In the genomic region with DNA sequence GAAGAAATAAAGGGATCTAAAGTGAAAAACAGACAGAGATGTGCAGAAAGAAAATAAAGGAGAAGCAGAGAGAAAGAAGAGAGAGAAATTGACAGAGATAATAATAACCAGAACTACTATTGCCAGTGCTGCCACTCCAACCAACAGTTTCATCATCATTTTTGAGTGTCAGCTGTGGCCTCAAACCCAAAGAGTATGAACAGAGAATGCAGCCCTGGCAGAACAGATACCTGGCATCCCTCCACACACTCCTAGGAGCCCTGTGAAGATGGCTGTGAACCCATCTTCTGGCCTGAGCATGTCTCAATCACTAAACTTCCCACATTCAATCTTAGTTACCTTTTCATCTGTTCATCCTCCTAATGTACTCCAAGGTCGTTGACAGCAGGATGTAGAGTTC, we compare ENCODE assay signal across 14 cellular contexts.
DNase-seq lines count a peak whose midpoint lies in the region; ATAC-seq and TF ChIP-seq lines count a peak whose summit lies in the region.
"Had no signal": no experiment of that assay in that cellular context is flagged by ENCODE, and none has a peak within 500 bp of the region (broad histone marks: within the 10 kb centered on the region; RNA-seq: fewer than 3 reads in every experiment).

No MANE protein-coding gene starts in this region.

- no peak for TF ChIP-seq CTCF in right atrium auricular region (IDR thresholded peaks at IDR 0.05)
- TF ChIP-seq CTCF in Calu3 (IDR thresholded peaks at IDR 0.05; ENCODE audit: unreplicated experiment), result no peak

- CTCF ChIA-PET in Calu3 (lab: Charles Lee), result no interaction called here

- peak; percentile 21 for DNase-seq in Right ventricle myocardium superior
- no peak for DNase-seq in right atrium auricular region (ENCODE audit: low spot score)
- peak; percentile 24 for DNase-seq in cerebellar cortex (ENCODE audit: low spot score)
- no peak for DNase-seq in left ventricle myocardium superior
- DNase-seq in OCI-M1 (lab: John Stamatoyannopoulos, UW), result no peak
- no peak for DNase-seq in Calu3
- DNase-seq: CD4-positive, alpha-beta memory T cell; DMS153; DMS79; EL; GF-D8; GOT3; HFFc6 had no signal

- no peaks in the 10 kb centered on the region for H3K27me3 ChIP-seq in right atrium auricular region

- intact Hi-C loops in Right ventricle myocardium superior (cut with DNase I) (no loop called here), left ventricle myocardium superior (cut with micrococcal nuclease) (no loop called here), Calu3 (cut with micrococcal nuclease; ENCODE audit: unreplicated experiment) (no loop called here)

- H3K36me3 ChIP-seq in right atrium auricular region, result no peaks in the 10 kb centered on the region
- H3K36me3 ChIP-seq: HAP-1 had no signal

- no peak overlapping the region for H3K4me3 Mint-ChIP-seq in Calu3 (ENCODE audit: low read depth, unreplicated experiment)
- H3K4me3 Mint-ChIP-seq: CD4-positive, alpha-beta memory T cell; HFFc6 had no signal

- peaks cover 8% of the 10 kb centered on the region for H3K27me3 Mint-ChIP-seq in Calu3 (ENCODE audit: unreplicated experiment)
- H3K27me3 Mint-ChIP-seq: CD4-positive, alpha-beta memory T cell had no signal

- H3K36me3 Mint-ChIP-seq in Calu3 (ENCODE audit: insufficient read depth, unreplicated experiment), result no peaks in the 10 kb centered on the region
- H3K36me3 Mint-ChIP-seq: CD4-positive, alpha-beta memory T cell had no signal

- ATAC-seq in Right ventricle myocardium superior (ENCODE audit: poor library complexity) (peak; percentile 75), left ventricle myocardium superior (peak; percentile 58)

- peaks cover 0 to 16% of the 10 kb centered on the region in 2 donors for H3K4me1 ChIP-seq in right atrium auricular region
- H3K4me1 ChIP-seq: HAP-1 had no signal

- H3K27ac ChIP-seq in right atrium auricular region, result peak overlapping the region in 1 of 2 donors; percentile 80

- no TSS peak for BruUV-seq in Calu3 (replicated peaks; lab: Mats Ljungman, UMichigan)

- no peaks in the 10 kb centered on the region for H3K9me3 Mint-ChIP-seq in Calu3 (ENCODE audit: low read depth, unreplicated experiment)

- H3K9me3 ChIP-seq in right atrium auricular region, result peaks cover 0 to 12% of the 10 kb centered on the region in 2 donors
- H3K9me3 ChIP-seq: HAP-1 had no signal

- no peak overlapping the region for H3K27ac Mint-ChIP-seq in Calu3 (ENCODE audit: unreplicated experiment)
- H3K27ac Mint-ChIP-seq: CD4-positive, alpha-beta memory T cell; HFFc6 had no signal

- no peak overlapping the region for H3K4me3 ChIP-seq in right atrium auricular region
- H3K4me3 ChIP-seq: HAP-1 had no signal

- H3K4me1 Mint-ChIP-seq in Calu3 (ENCODE audit: low read depth, unreplicated experiment), result no peaks in the 10 kb centered on the region
- H3K4me1 Mint-ChIP-seq: CD4-positive, alpha-beta memory T cell had no signal

Comparison
In these comparisons a context has a peak if more than half of its experiments do, and no peak if none do; other contexts are left out.
1. DNase-seq: peak in Right ventricle myocardium superior (single experiment) and cerebellar cortex (single experiment); none in right atrium auricular region (single experiment), left ventricle myocardium superior (single experiment), OCI-M1 (single experiment) and Calu3 (single experiment).